In the genomic region with DNA sequence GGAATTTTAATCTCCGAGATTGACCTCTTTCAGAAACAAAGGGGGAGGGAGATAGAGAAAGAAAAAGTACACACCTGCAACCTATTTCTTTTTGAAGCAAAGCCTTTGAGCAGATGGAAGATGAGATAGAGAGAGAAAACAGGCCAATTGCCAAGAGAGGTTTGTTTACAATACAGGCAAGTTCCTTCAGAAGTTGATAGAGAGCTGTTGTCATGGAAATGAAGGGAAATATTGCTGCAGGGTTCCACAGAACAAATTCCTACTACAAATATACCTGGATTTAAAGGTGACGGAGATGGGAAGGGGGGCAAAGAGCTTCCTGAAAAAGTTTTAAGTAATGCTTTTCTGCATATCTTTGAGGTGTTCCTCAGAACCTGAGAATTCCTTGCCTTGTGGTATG, we compare ENCODE assay signal across 9 cellular contexts.
DNase-seq lines count a peak whose midpoint lies in the region; ATAC-seq and TF ChIP-seq lines count a peak whose summit lies in the region.
"Had no signal": no experiment of that assay in that cellular context is flagged by ENCODE, and none has a peak within 500 bp of the region (broad histone marks: within the 10 kb centered on the region; RNA-seq: fewer than 3 reads in every experiment).

No MANE protein-coding gene starts in this region.

- H3K36me3 ChIP-seq in PC-3 (ENCODE audit: low read depth, low read length), result no peaks in the 10 kb centered on the region

- peak; percentile 28 for DNase-seq in DMS 273 (lab: John Stamatoyannopoulos, UW; ENCODE audit: unreplicated experiment)
- DNase-seq in DMS 273 treated with DMSO at 0.1 percent for 48 hours (lab: John Stamatoyannopoulos, UW), result no peak
- DNase-seq in PC-3, result peak; percentile 22
- peak; percentile 20 for DNase-seq in iPS DF 19.7 (ENCODE audit: low read depth, low spot score)
- peak; percentile 40 for DNase-seq in pulmonary artery endothelial cell (ENCODE audit: low read depth, low spot score)
- DNase-seq in middle frontal gyrus (ENCODE audit: extremely low spot score, low spot score), result no peak
- no peak for DNase-seq in right cardiac atrium
- DNase-seq: 8988T had no signal

- H4K20me1 ChIP-seq in PC-3 (ENCODE audit: low read length), result no peaks in the 10 kb centered on the region

- H3K9me2 ChIP-seq in PC-3 (replicated peaks; ENCODE audit: low read length), result no peaks in the 10 kb centered on the region

- CTCF ChIA-PET in PC-3 (lab: Charles Lee), result no interaction called here

- TF ChIP-seq CTCF in PC-3 (conservative IDR thresholded peaks at IDR 0.05; ENCODE audit: low read depth, low read length), result no peak

- H3K27me3 ChIP-seq in PC-3 (ENCODE audit: low read length) (no peaks in the 10 kb centered on the region), right cardiac atrium (ENCODE audit: control insufficient read depth, insufficient read depth) (no peaks in the 10 kb centered on the region)

- no peak overlapping the region for H3K4me2 ChIP-seq in PC-3 (ENCODE audit: low read length)

- no peak overlapping the region for H3K9ac ChIP-seq in PC-3 (ENCODE audit: low read length)

- no peaks in the 10 kb centered on the region for H3K79me2 ChIP-seq in PC-3 (ENCODE audit: low read length)

- no peak overlapping the region for H3K27ac ChIP-seq in PC-3 (ENCODE audit: low read length)
- H3K27ac ChIP-seq in right cardiac atrium (ENCODE audit: low read length), result no peak overlapping the region

- H3F3A ChIP-seq in PC-3 (ENCODE audit: low read length, unreplicated experiment), result no peaks in the 10 kb centered on the region

- POLR2A ChIA-PET in PC-3 (lab: Charles Lee; ENCODE audit: unreplicated experiment), result no interaction called here

- H3K4me1 ChIP-seq in PC-3 (ENCODE audit: insufficient read depth, low read length), result no peaks in the 10 kb centered on the region
- no peaks in the 10 kb centered on the region for H3K4me1 ChIP-seq in right cardiac atrium (ENCODE audit: control insufficient read depth, insufficient read depth, low read length)

- intact Hi-C loops in PC-3 (cut with micrococcal nuclease) (no loop called here), right cardiac atrium (cut with DNase I) (no loop called here)

- H3K9me3 ChIP-seq in PC-3 (ENCODE audit: low read length), result no peaks in the 10 kb centered on the region
- no peaks in the 10 kb centered on the region for H3K9me3 ChIP-seq in right cardiac atrium (ENCODE audit: control insufficient read depth, low read length)

- 0 out of 2 replicates have a peak overlapping the region, but pooled peaks have one; percentile 22 for H2AFZ ChIP-seq in PC-3 (ENCODE audit: low read length)

- 73% methylated on average over 2 of the region's 2 CpGs for WGBS in right cardiac atrium

- BruUV-seq in PC-3 (replicated peaks; lab: Mats Ljungman, UMichigan), result no TSS peak

- H3K4me3 ChIP-seq in PC-3 (ENCODE audit: low read length) (no peak overlapping the region), right cardiac atrium (ENCODE audit: low read length) (no peak overlapping the region)

- ATAC-seq in PC-3 (no peak), GM18520 (IDR thresholded peaks at IDR 0.05; ENCODE audit: unreplicated experiment) (no peak), right cardiac atrium (no peak)

Comparison
In these comparisons a context has a peak if more than half of its experiments do, and no peak if none do; other contexts are left out.
1. DNase-seq: peak in DMS 273 (single experiment), PC-3 (single experiment), iPS DF 19.7 (single experiment) and pulmonary artery endothelial cell (single experiment); none in DMS 273 treated with DMSO at 0.1 percent for 48 hours (single experiment), middle frontal gyrus (single experiment) and right cardiac atrium (0 of 3).